19 cellular contexts compared by ENCODE assay signal in the genomic region with DNA sequence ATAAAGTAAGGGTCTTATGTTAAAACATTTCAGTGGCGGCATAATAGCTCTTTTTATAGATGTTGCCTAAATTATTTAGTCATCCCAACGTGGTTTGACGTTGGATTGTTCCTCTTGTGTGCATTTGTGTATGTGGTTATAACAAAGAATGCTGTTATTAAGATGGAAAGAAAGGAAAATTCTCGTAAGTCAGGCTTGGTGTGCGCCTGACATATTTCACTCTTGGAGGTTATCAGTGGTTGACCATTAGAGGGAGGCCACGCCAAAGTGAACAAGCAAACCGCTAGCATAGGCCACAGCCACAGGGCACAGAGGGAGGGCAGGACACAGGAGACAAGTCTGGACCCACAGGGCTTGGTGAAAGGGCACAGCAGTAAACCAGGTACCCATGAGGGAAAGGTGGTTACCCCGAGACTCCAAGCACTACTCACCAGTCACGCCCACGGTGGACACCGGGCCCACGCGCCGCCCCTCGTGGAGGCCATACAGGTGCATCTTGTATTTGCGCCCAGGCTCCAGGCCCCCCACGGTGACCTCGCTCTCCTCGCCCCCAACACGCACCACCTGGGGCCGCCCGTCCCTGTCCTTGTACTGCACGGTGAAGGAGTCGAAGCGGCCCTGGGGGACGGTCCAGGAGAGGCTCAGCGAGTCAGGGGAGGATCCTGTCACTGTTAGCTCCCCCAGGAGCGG. TPM values are rescaled to one million over a fixed set of nuclear protein-coding genes. Genes with fewer than 3 reads are reported as not detected.
DNase-seq lines count a peak whose midpoint lies in the region; TF ChIP-seq lines count a peak whose summit lies in the region.
"Had no signal": no experiment of that assay in that cellular context is flagged by ENCODE, and none has a peak within 500 bp of the region (broad histone marks: within the 10 kb centered on the region; RNA-seq: fewer than 3 reads in every experiment).

No MANE protein-coding gene starts in this region.

- H3K79me2 ChIP-seq in SK-N-SH (ENCODE audit: insufficient read depth) = no peaks in the 10 kb centered on the region

- no peak for TF ChIP-seq EP300 in SK-N-SH (IDR thresholded peaks at IDR 0.05; ENCODE audit: borderline replicate concordance in 1 of 2, low read depth in 1 of 2, low read length in 1 of 2)

- TF ChIP-seq CTCF in CD14-positive monocyte (IDR thresholded peaks at IDR 0.05) (no peak), SK-N-SH (IDR thresholded peaks at IDR 0.05) (no peak)

- H3K4me3 Mint-ChIP-seq in CD14-positive monocyte = no peak overlapping the region
- H3K4me3 Mint-ChIP-seq: CD8-positive, alpha-beta memory T cell; T-helper 2 cell treated with Interferon-gamma antibody and Interleukin-4, amounts not matched to agents 5 μg/mL and 100 μg/mL, for 36 hours had no signal

- 64% methylated on average over 11 of the region's 28 CpGs for WGBS in SK-N-SH (ENCODE audit: low lambda C conversion rate)

- H3K4me1 Mint-ChIP-seq in CD14-positive monocyte = no peaks in the 10 kb centered on the region
- H3K4me1 Mint-ChIP-seq: CD8-positive, alpha-beta memory T cell had no signal

- intact Hi-C loops in CD14-positive monocyte (cut with micrococcal nuclease) = no loop called here

- no peaks in the 10 kb centered on the region for H3K4me1 ChIP-seq in SK-N-SH (ENCODE audit: control insufficient read depth in 1 of 2, insufficient read depth in 2 of 2, low read depth in 1 of 2, low read length in 1 of 2)
- H3K4me1 ChIP-seq: BLaER1, SJCRH30 had no signal

- no peaks in the 10 kb centered on the region for H3K9me3 ChIP-seq in SK-N-SH
- H3K9me3 ChIP-seq: BLaER1, SJCRH30 had no signal

- H4K20me1 ChIP-seq in SK-N-SH (ENCODE audit: insufficient read depth) = no peaks in the 10 kb centered on the region
- H4K20me1 ChIP-seq: BLaER1 had no signal

- no peaks in the 10 kb centered on the region for H3F3A ChIP-seq in SK-N-SH (replicated peaks; ENCODE audit: insufficient read depth)

- no peaks in the 10 kb centered on the region for H3K36me3 ChIP-seq in SK-N-SH (replicated peaks in 1 of 2; ENCODE audit: control insufficient read depth in 1 of 2, insufficient read depth in 2 of 2, low read length in 1 of 2)
- H3K36me3 ChIP-seq: BLaER1, SJCRH30 had no signal

- H2AFZ ChIP-seq in SK-N-SH (ENCODE audit: low read depth) = no peak overlapping the region

- DNase-seq in CD14-positive monocyte (ENCODE audit: low spot score) (peak; percentile 24), EH (ENCODE audit: low read depth) (peak; percentile 47), SK-N-SH (no peak), foreskin melanocyte (peak; percentile 96), MV-4-11 (lab: John Stamatoyannopoulos, UW) (no peak), AG08395 (ENCODE audit: low spot score) (no peak)
- no peak for DNase-seq in stimulated activated naive CD4-positive, alpha-beta T cell treated with Interleukin-2 at 50 U/mL for 16 hours (lab: John Stamatoyannopoulos, UW)
- DNase-seq: CD8-positive, alpha-beta memory T cell; DND-41; GF-D8; H7; NCI-H1436; NCI-H2029 treated with DMSO at 0.1 percent for 48 hours; NCI-H2171 treated with DMSO at 0.1 percent for 48 hours; NCI-H446 treated with DMSO at 0.1 percent for 48 hours; SJCRH30 had no signal

- no peaks in the 10 kb centered on the region for H3K9me3 Mint-ChIP-seq in CD14-positive monocyte
- H3K9me3 Mint-ChIP-seq: CD8-positive, alpha-beta memory T cell; T-helper 2 cell treated with Interferon-gamma antibody and Interleukin-4, amounts not matched to agents 5 μg/mL and 100 μg/mL, for 36 hours had no signal

- no peak overlapping the region for H3K27ac Mint-ChIP-seq in CD14-positive monocyte
- H3K27ac Mint-ChIP-seq: T-helper 2 cell treated with Interferon-gamma antibody and Interleukin-4, amounts not matched to agents 5 μg/mL and 100 μg/mL, for 36 hours had no signal

- 0 out of 2 replicates have a peak, but pooled peaks have one; percentile 8 for TF ChIP-seq RAD21 in SK-N-SH (IDR thresholded peaks at IDR 0.05; ENCODE audit: low read length)

- peaks cover 18% of the 10 kb centered on the region for H3K27me3 ChIP-seq in SK-N-SH (ENCODE audit: insufficient read depth)
- H3K27me3 ChIP-seq: BLaER1, SJCRH30 had no signal

- CTCF ChIA-PET in SK-N-SH (lab: Yijun Ruan, JAX) = no interaction called here

- H3K9me2 ChIP-seq in SK-N-SH = no peaks in the 10 kb centered on the region

- POLR2A ChIA-PET in SK-N-SH (lab: Yijun Ruan, JAX) = no interaction called here

- H3K27me3 Mint-ChIP-seq in CD14-positive monocyte (ENCODE audit: low read depth in 3 of 3) = peaks cover 1 to 10% (median 8%) of the 10 kb centered on the region in 3 donors

- H3K4me2 ChIP-seq in SK-N-SH = no peak overlapping the region
- H3K4me2 ChIP-seq: BLaER1 had no signal

- no peak overlapping the region for H3K27ac ChIP-seq in SK-N-SH (ENCODE audit: low read depth in 2 of 2, low read length in 1 of 2)
- H3K27ac ChIP-seq: BLaER1, HL-60, SJCRH30 had no signal

- H3K4me3 ChIP-seq in SK-N-SH (ENCODE audit: low read depth in 2 of 2, low read length in 1 of 2) = no peak overlapping the region
- H3K4me3 ChIP-seq: BLaER1, SJCRH30 had no signal

- no peaks in the 10 kb centered on the region for H3K36me3 Mint-ChIP-seq in CD14-positive monocyte
- H3K36me3 Mint-ChIP-seq: CD8-positive, alpha-beta memory T cell had no signal

- H3K9ac ChIP-seq in SK-N-SH = no peak overlapping the region
- H3K9ac ChIP-seq: BLaER1 had no signal

TF ChIP-seq in SK-N-SH, 30 proteins besides CTCF, POLR2A, EP300 and RAD21:
- TF ChIP-seq CHD2 (IDR thresholded peaks at IDR 0.05; ENCODE audit: low read length, partially characterized antibody) (no peak), FOXJ3 (CRISPR knock-in tag; IDR thresholded peaks at IDR 0.05) (no peak), FOSL2 (IDR thresholded peaks at IDR 0.05; ENCODE audit: borderline replicate concordance, low read depth) (no peak), RXRA (IDR thresholded peaks at IDR 0.05; ENCODE audit: borderline replicate concordance, low read depth) (no peak), NFIC (IDR thresholded peaks at IDR 0.05; ENCODE audit: borderline replicate concordance) (no peak), FOXM1 (IDR thresholded peaks at IDR 0.05; ENCODE audit: low read depth) (no peak)
- TF ChIP-seq, protein P1, sequence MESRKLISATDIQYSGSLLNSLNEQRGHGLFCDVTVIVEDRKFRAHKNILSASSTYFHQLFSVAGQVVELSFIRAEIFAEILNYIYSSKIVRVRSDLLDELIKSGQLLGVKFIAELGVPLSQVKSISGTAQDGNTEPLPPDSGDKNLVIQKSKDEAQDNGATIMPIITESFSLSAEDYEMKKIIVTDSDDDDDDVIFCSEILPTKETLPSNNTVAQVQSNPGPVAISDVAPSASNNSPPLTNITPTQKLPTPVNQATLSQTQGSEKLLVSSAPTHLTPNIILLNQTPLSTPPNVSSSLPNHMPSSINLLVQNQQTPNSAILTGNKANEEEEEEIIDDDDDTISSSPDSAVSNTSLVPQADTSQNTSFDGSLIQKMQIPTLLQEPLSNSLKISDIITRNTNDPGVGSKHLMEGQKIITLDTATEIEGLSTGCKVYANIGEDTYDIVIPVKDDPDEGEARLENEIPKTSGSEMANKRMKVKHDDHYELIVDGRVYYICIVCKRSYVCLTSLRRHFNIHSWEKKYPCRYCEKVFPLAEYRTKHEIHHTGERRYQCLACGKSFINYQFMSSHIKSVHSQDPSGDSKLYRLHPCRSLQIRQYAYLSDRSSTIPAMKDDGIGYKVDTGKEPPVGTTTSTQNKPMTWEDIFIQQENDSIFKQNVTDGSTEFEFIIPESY (IDR thresholded peaks at IDR 0.05; ENCODE audit: borderline replicate concordance, low read depth) = no peak
- TF ChIP-seq, protein P2, sequence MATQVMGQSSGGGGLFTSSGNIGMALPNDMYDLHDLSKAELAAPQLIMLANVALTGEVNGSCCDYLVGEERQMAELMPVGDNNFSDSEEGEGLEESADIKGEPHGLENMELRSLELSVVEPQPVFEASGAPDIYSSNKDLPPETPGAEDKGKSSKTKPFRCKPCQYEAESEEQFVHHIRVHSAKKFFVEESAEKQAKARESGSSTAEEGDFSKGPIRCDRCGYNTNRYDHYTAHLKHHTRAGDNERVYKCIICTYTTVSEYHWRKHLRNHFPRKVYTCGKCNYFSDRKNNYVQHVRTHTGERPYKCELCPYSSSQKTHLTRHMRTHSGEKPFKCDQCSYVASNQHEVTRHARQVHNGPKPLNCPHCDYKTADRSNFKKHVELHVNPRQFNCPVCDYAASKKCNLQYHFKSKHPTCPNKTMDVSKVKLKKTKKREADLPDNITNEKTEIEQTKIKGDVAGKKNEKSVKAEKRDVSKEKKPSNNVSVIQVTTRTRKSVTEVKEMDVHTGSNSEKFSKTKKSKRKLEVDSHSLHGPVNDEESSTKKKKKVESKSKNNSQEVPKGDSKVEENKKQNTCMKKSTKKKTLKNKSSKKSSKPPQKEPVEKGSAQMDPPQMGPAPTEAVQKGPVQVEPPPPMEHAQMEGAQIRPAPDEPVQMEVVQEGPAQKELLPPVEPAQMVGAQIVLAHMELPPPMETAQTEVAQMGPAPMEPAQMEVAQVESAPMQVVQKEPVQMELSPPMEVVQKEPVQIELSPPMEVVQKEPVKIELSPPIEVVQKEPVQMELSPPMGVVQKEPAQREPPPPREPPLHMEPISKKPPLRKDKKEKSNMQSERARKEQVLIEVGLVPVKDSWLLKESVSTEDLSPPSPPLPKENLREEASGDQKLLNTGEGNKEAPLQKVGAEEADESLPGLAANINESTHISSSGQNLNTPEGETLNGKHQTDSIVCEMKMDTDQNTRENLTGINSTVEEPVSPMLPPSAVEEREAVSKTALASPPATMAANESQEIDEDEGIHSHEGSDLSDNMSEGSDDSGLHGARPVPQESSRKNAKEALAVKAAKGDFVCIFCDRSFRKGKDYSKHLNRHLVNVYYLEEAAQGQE (IDR thresholded peaks at IDR 0.05; ENCODE audit: low read depth, low read length) = no peak

RNA-seq across cellular contexts. Expression of a gene that starts 22.9 kb away (rescaled TPM):
- not detected for polyA plus RNA-seq in CD14-positive monocyte
- polyA plus RNA-seq in SK-N-SH (2012; rRNA removed) = 0.03 TPM in 1 of 2 replicates, not detected in the other
- polyA plus RNA-seq in SK-N-SH (2012; cell fraction: cytosol; rRNA removed) = not detected in 2 replicates
- polyA plus RNA-seq in SK-N-SH (2012; cell fraction: nucleus; rRNA removed) = 0.15 and 0.18 TPM in 2 replicates
- polyA plus RNA-seq: CD8-positive, alpha-beta memory T cell had no signal

RNA-seq across cellular contexts. Expression of a gene that starts 46.5 kb away (rescaled TPM):
- polyA plus RNA-seq in CD14-positive monocyte (under 1 TPM in 1 of 2 donors, not detected in 1; 0.18 TPM), SK-N-SH (2012; rRNA removed) (6.8 and 10.9 TPM in 2 replicates)
- 2.7 and 3.0 TPM in 2 replicates for polyA plus RNA-seq in SK-N-SH (2012; cell fraction: cytosol; rRNA removed)
- 35.5 and 55.3 TPM in 2 replicates for polyA plus RNA-seq in SK-N-SH (2012; cell fraction: nucleus; rRNA removed)

RNA-seq across cellular contexts. Expression of a gene that starts 48.0 kb away (rescaled TPM):
- polyA plus RNA-seq in CD14-positive monocyte (not detected), SK-N-SH (2012; rRNA removed) (0.48 and 0.55 TPM in 2 replicates)
- 0.07 and 0.13 TPM in 2 replicates for polyA plus RNA-seq in SK-N-SH (2012; cell fraction: cytosol; rRNA removed)
- 1.5 and 1.7 TPM in 2 replicates for polyA plus RNA-seq in SK-N-SH (2012; cell fraction: nucleus; rRNA removed)
- polyA plus RNA-seq: CD8-positive, alpha-beta memory T cell had no signal

Comparison
In these comparisons a context has a peak if more than half of its experiments do, and no peak if none do; other contexts are left out.
1. DNase-seq: peak in CD14-positive monocyte (single experiment), EH (single experiment) and foreskin melanocyte (single experiment); none in SK-N-SH (single experiment), MV-4-11 (single experiment), AG08395 (single experiment) and stimulated activated naive CD4-positive, alpha-beta T cell treated with Interleukin-2 at 50 U/mL for 16 hours (single experiment).